Comparison of ENCODE assay signal across 1 cellular context in the genomic region with DNA sequence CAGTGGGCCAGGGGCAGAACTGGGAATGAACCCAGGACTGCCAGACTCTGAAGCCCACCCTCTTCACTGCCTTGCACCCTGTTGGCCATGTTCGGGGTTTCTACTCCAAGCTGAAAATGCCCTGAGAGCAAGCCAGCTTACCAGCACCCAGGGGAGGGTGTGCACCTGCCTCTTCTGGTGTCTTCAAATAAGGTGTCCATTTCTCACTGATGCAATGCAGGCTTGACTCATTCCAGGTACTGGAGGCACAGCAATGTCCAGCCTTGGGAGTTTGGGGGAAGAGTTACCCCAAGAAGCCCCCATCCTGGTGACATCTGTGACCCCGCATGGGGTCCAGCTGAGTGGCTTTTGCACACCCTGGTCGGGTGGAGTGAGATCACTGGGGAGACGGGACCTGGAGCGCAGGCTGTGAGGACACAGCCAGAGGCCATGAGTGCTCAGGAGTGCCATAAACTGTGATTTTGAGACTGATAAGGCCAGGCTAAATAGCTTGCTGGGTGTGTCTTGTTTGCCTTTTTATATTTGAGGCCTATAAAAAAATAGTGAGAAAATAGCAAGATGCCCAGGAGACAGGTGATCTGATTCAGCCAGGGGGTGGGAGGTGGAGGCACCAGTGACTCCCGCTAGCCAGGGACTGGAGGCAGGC.
TF ChIP-seq lines count a peak whose summit lies in the region.

No MANE protein-coding gene starts in this region.

TF ChIP-seq in A549, 52 proteins besides CTCF, POLR2A, EP300 and RAD21:
- TF ChIP-seq GATA3 (IDR thresholded peaks at IDR 0.05; ENCODE audit: borderline replicate concordance) (peak; percentile 87), ESRRA (IDR thresholded peaks at IDR 0.05; ENCODE audit: borderline replicate concordance, low read length) (no peak)
TF ChIP-seq in A549: peak in this region for 1.
